Comparison of ENCODE assay signal across 8 cellular contexts in the genomic region with DNA sequence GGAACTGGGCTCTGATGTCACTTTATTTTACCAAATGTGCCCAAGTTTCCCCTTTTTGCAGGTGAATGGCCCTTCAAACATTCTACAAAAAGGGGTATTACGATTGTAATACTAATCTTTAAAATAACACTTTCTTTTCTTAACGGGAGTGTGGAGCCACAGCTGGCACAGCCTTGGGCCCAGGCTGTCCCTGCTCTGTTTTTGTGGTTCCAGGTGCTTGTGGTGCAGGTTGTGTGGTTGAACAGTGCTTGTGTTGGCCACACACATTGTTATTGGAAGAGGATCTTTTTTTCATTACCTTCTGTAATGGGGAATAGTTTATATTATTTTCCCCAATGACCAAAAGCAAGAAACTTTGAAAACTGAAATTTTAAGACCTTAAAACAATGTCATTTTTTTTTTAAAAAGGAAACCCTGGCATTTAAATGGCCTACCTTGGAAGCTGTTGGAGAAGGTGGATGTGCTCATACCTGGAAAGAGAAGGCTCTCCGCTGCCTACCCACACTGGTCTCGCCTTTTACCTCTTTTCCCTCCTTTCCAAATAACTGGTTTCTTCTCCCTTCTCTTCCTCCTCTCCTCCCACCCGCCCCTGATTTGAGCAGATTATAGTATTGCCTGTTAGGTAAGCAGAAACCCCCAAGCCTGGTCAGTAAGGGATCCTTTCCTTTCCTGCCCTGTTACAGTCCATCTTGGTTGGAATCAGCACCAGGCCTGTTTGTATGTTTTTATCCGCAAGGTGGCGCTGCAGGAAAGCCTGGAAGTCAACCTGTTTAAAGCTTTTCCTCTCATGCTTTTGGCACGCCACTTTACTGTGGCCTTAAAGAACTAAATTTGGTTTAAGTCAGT. TPM values are rescaled to one million over a fixed set of nuclear protein-coding genes. Genes with fewer than 3 reads are reported as not detected.
DNase-seq lines count a peak whose midpoint lies in the region; ATAC-seq and TF ChIP-seq lines count a peak whose summit lies in the region.

No MANE protein-coding gene starts in this region.

- no peak overlapping the region for H2BK120ac ChIP-seq in trophoblast cell (ENCODE audit: insufficient read depth, low read length, poor library complexity)

- H3K36me3 ChIP-seq in DND-41 (ENCODE audit: insufficient read depth, low read length) (peaks cover 90% of the 10 kb centered on the region), trophoblast cell (ENCODE audit: control insufficient read depth in 1 of 2, insufficient read depth in 2 of 2, low read length in 2 of 2) (peaks cover 3 to 14% of the 10 kb centered on the region in 2 experiments), upper lobe of right lung (peaks cover 54% of the 10 kb centered on the region)

- intact Hi-C loops in upper lobe of right lung (cut with DNase I): no loop called here

- H3K79me1 ChIP-seq in trophoblast cell (ENCODE audit: low read length): no peaks in the 10 kb centered on the region

- no peaks in the 10 kb centered on the region for H4K20me1 ChIP-seq in DND-41 (ENCODE audit: insufficient read depth, low read length)

- no peaks in the 10 kb centered on the region for H3K9me3 ChIP-seq in DND-41 (ENCODE audit: insufficient read depth, low read length, severe bottlenecking)
- no peaks in the 10 kb centered on the region for H3K9me3 ChIP-seq in trophoblast cell (ENCODE audit: insufficient read depth, low read depth, low read length)
- H3K9me3 ChIP-seq in upper lobe of right lung: no peaks in the 10 kb centered on the region

- peaks cover 13% of the 10 kb centered on the region for H3K4me1 ChIP-seq in DND-41 (ENCODE audit: insufficient read depth, low read length)
- H3K4me1 ChIP-seq in trophoblast cell (ENCODE audit: control insufficient read depth in 1 of 2, insufficient read depth in 2 of 2, low read length in 2 of 2): no peaks in the 10 kb centered on the region
- no peaks in the 10 kb centered on the region for H3K4me1 ChIP-seq in upper lobe of right lung

- ATAC-seq in DND-41 (ENCODE audit: insufficient read depth, low read depth): peak; percentile 84
- ATAC-seq in GM21619 (IDR thresholded peaks at IDR 0.05; ENCODE audit: unreplicated experiment): peak; percentile 88
- peak; percentile 89 for ATAC-seq in upper lobe of right lung

- H4K8ac ChIP-seq in trophoblast cell (ENCODE audit: low read depth, low read length): no peak overlapping the region

- H3K4ac ChIP-seq in trophoblast cell (ENCODE audit: low read depth, low read length): no peak overlapping the region

- H3K27ac ChIP-seq in DND-41 (ENCODE audit: low read length): peak overlapping the region; percentile 50
- no peak overlapping the region for H3K27ac ChIP-seq in trophoblast cell (ENCODE audit: low read depth, low read length)
- H3K27ac ChIP-seq in upper lobe of right lung: no peak overlapping the region

- H3K9ac ChIP-seq in DND-41 (ENCODE audit: low read depth, low read length): no peak overlapping the region
- H3K9ac ChIP-seq in trophoblast cell (ENCODE audit: low read length): no peak overlapping the region

- H3K18ac ChIP-seq in trophoblast cell (ENCODE audit: low read length): no peak overlapping the region

- DNase-seq in DND-41 (peak; percentile 82), Kasumi-1 (lab: John Stamatoyannopoulos, UW) (peak; percentile 52 to 72), SK-N-DZ (ENCODE audit: low spot score) (peak; percentile 56), glomerular endothelial cell (ENCODE audit: extremely low read depth, low read depth, low spot score) (peak; percentile 51), trophoblast cell (peak; percentile 73 to 95), upper lobe of right lung (peak; percentile 73)
- peak; percentile 84 for DNase-seq in activated naive CD4-positive, alpha-beta T cell treated with Interleukin-2 at 50 U/mL for 16 hours

- no peak overlapping the region for H2AK5ac ChIP-seq in trophoblast cell (ENCODE audit: low read length)

- H3K4me3 ChIP-seq in DND-41 (ENCODE audit: low read depth in 1 of 2, low read length in 2 of 2): no peak overlapping the region
- no peak overlapping the region for H3K4me3 ChIP-seq in trophoblast cell (ENCODE audit: low read depth, low read length)
- no peak overlapping the region for H3K4me3 ChIP-seq in upper lobe of right lung

- no peak overlapping the region for H4K91ac ChIP-seq in trophoblast cell (ENCODE audit: low read depth, low read length)

- H3K79me2 ChIP-seq in DND-41 (ENCODE audit: insufficient read depth, low read length) (peaks cover 10% of the 10 kb centered on the region), trophoblast cell (ENCODE audit: control insufficient read depth, insufficient read depth, low read length, poor library complexity) (no peaks in the 10 kb centered on the region)

- no peaks in the 10 kb centered on the region for H3K27me3 ChIP-seq in DND-41 (ENCODE audit: insufficient read depth, low read length, poor library complexity)
- no peaks in the 10 kb centered on the region for H3K27me3 ChIP-seq in trophoblast cell (ENCODE audit: insufficient read depth, low read length)
- H3K27me3 ChIP-seq in upper lobe of right lung: no peaks in the 10 kb centered on the region

- H3K4me2 ChIP-seq in DND-41 (ENCODE audit: insufficient read depth, low read length) (no peak overlapping the region), trophoblast cell (ENCODE audit: low read length) (no peak overlapping the region)

- no peak overlapping the region for H4K12ac ChIP-seq in trophoblast cell (ENCODE audit: low read depth, low read length)

- H3K14ac ChIP-seq in trophoblast cell (ENCODE audit: low read length): no peak overlapping the region

- H2AFZ ChIP-seq in DND-41 (ENCODE audit: low read depth, low read length) (no peak overlapping the region), trophoblast cell (ENCODE audit: insufficient read depth, low read length, poor library complexity) (no peak overlapping the region)

- no peak overlapping the region for H2BK5ac ChIP-seq in trophoblast cell (ENCODE audit: low read depth, low read length, poor library complexity)

- no CpG with 5 or more reads among the region's 8 CpGs for WGBS in trophoblast cell (ENCODE audit: extremely low coverage, insufficient coverage, insufficient read length)

- no peak overlapping the region for H2BK12ac ChIP-seq in trophoblast cell (ENCODE audit: low read length)

- no peak overlapping the region for H3K23ac ChIP-seq in trophoblast cell (ENCODE audit: low read length)

- peak; percentile 97 for TF ChIP-seq CTCF in DND-41 (IDR thresholded peaks at IDR 0.05; ENCODE audit: borderline replicate concordance, extremely low read depth, low read length, poor library complexity, severe bottlenecking)
- peak; percentile 84 for TF ChIP-seq CTCF in upper lobe of right lung (IDR thresholded peaks at IDR 0.05)

RNA-seq across cellular contexts. Expression of a gene that starts 28.6 kb away (rescaled TPM):
- 29.0 and 32.3 TPM in 2 replicates for polyA plus RNA-seq in SK-N-DZ (2014; cell fraction: cytosol; rRNA removed)
- 33.6 and 57.1 TPM in 2 replicates for polyA plus RNA-seq in SK-N-DZ (2014; cell fraction: nucleus; rRNA removed)
- total RNA-seq in glomerular endothelial cell (15.5 and 16.4 TPM in 2 replicates), upper lobe of right lung (37.9 TPM)
- polyA plus RNA-seq in trophoblast cell (2013): 22.8 and 23.7 TPM in 2 replicates
